1 cellular context compared by ENCODE assay signal in the genomic region with DNA sequence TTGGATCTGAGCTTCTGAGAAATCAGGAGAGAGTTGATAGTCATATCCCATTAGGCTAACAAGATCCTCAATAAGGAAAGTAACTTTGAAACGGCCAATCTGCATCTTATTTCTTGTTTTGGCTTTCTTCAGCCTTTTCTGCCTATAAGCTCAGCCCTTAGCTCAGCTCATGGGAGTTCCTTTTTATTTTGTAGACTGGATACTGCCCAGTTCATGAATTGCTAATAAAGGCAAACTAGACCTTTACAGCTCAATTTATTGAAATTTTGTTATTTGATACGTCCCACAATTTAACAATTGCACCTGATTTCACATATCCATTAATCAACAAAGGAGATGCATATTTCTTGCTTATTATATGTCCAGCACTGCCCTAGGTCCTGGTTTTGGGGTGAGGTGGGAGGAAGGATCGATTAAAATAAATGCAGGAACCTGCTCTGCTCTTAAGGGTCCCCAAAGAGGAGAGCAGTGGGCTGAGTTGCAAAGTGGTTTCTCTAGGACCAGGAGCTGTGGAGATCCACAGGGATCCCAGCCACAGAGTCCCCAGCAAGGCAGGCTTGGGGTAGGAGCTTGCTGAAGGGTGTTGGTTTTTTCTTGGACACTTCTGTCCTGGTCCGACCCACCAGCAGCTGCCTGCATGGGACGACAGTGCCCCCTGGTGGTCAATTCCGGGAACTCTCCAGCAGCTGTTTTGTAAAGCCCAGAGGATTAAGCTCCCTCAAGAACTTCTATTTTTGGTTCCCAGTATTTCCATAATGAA.
TF ChIP-seq lines count a peak whose summit lies in the region.

No MANE protein-coding gene starts in this region.

TF ChIP-seq in IMR-90, 13 proteins besides CTCF, POLR2A, EP300 and RAD21:
- TF ChIP-seq, protein P1, sequence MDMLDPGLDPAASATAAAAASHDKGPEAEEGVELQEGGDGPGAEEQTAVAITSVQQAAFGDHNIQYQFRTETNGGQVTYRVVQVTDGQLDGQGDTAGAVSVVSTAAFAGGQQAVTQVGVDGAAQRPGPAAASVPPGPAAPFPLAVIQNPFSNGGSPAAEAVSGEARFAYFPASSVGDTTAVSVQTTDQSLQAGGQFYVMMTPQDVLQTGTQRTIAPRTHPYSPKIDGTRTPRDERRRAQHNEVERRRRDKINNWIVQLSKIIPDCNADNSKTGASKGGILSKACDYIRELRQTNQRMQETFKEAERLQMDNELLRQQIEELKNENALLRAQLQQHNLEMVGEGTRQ (IDR thresholded peaks at IDR 0.05; ENCODE audit: low read depth, low read length) = no peak
- TF ChIP-seq SMC3 (IDR thresholded peaks at IDR 0.05; ENCODE audit: low read depth, low read length) = peak; percentile 95
TF ChIP-seq in IMR-90: peak in this region for 1.
